ENCODE assay signal across 10 cellular contexts in the genomic region with DNA sequence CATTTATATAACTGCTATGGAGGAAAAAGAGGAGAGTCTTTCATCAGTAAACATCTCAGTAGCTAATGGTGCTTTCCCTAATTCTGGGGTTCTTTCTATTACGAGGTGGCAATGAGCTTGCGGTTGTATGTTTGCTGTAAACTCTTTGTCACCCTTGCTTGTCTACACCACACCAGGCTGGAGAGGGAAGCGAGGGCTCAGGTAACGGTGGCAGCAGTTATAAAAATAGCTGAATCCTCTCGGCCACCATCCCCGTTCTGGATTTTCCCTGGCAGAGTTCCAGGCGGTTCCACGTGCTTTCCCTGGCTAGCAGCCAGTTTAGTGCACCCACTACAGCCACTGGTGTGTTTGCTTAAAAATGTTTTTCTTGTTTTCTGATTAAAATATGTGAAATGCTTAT. TPM values are rescaled to one million over a fixed set of nuclear protein-coding genes. Genes with fewer than 3 reads are reported as not detected.
A peak's percentile ranks its signal among the peaks of the same experiment; 100 is the strongest.
DNase-seq lines count a peak whose midpoint lies in the region; ATAC-seq, FAIRE-seq and TF ChIP-seq lines count a peak whose summit lies in the region.
"Had no signal": no experiment of that assay in that cellular context is flagged by ENCODE, and none has a peak within 500 bp of the region (broad histone marks: within the 10 kb centered on the region; RNA-seq: fewer than 3 reads in every experiment).

No MANE protein-coding gene starts in this region.

- no peak overlapping the region for H3K4me3 Mint-ChIP-seq in naive thymus-derived CD4-positive, alpha-beta T cell

- H3K27ac Mint-ChIP-seq in naive thymus-derived CD4-positive, alpha-beta T cell, result peak overlapping the region in 5 of 9 donors; percentile 23 to 61 (median 51)

- H3K4me3 ChIP-seq in BE2C (ENCODE audit: low read depth, low read length), result no peak overlapping the region
- H3K4me3 ChIP-seq in naive thymus-derived CD4-positive, alpha-beta T cell (ENCODE audit: low read length), result no peak overlapping the region

- H3K9me3 ChIP-seq in BE2C, result no peaks in the 10 kb centered on the region
- H3K9me3 ChIP-seq in naive thymus-derived CD4-positive, alpha-beta T cell (ENCODE audit: control insufficient read depth in 2 of 3, low read length in 3 of 3), result no peaks in the 10 kb centered on the region

- H3K36me3 ChIP-seq in BE2C, result no peaks in the 10 kb centered on the region
- H3K36me3 ChIP-seq in naive thymus-derived CD4-positive, alpha-beta T cell (ENCODE audit: control insufficient read depth in 2 of 3, insufficient read depth in 3 of 3, low read length in 3 of 3), result no peaks in the 10 kb centered on the region

- no peaks in the 10 kb centered on the region for H3K4me1 ChIP-seq in BE2C
- peaks cover 0 to 19% of the 10 kb centered on the region in 2 donors for H3K4me1 ChIP-seq in naive thymus-derived CD4-positive, alpha-beta T cell (ENCODE audit: control insufficient read depth in 2 of 2, insufficient read depth in 2 of 2, low read length in 2 of 2)

- H3K27me3 ChIP-seq in BE2C, result no peaks in the 10 kb centered on the region; the same call in 1 of the 2 replicates
- H3K27me3 ChIP-seq in naive thymus-derived CD4-positive, alpha-beta T cell (ENCODE audit: control insufficient read depth in 2 of 2, insufficient read depth in 2 of 2, low read length in 2 of 2), result no peaks in the 10 kb centered on the region

- CTCF ChIA-PET in naive thymus-derived CD4-positive, alpha-beta T cell (lab: Charles Lee), result interaction anchor here (0.6 to 1.9 kb wide), 3 partner anchors 8 to 1468 kb away, joined by 4 to 6 read pairs (median 6); no protein-coding TSS in a partner anchor

- intact Hi-C loops in naive thymus-derived CD4-positive, alpha-beta T cell (cut with micrococcal nuclease), result no loop called here
- intact Hi-C loops in left cardiac atrium (cut with DNase I), result loop anchor here in 1 of 2 donors (10.0 kb wide), 1 partner anchor 65 kb away; no protein-coding TSS in a partner anchor

- H3K36me3 Mint-ChIP-seq in naive thymus-derived CD4-positive, alpha-beta T cell, result no peaks in the 10 kb centered on the region

- H3K27ac ChIP-seq in naive thymus-derived CD4-positive, alpha-beta T cell (ENCODE audit: low read depth, low read length), result no peak overlapping the region

- ATAC-seq in naive thymus-derived CD4-positive, alpha-beta T cell, result peak; percentile 75
- ATAC-seq in left cardiac atrium, result no peak

- POLR2A ChIA-PET in naive thymus-derived CD4-positive, alpha-beta T cell (lab: Charles Lee), result no interaction called here

- peaks cover 5 to 28% (median 21%) of the 10 kb centered on the region in 7 donors for H3K4me1 Mint-ChIP-seq in naive thymus-derived CD4-positive, alpha-beta T cell

- in situ Hi-C loops in GM13977 (cut with MboI; ENCODE audit: low pct_unique_long_range_greater_than_20kb, low sequenced_read_pairs, unreplicated experiment), result loop anchor here (25.0 kb wide), 1 partner anchor 218 kb away; no protein-coding TSS in a partner anchor

- DNase-seq in BE2C (peak; percentile 53), GM19239 (ENCODE audit: insufficient read length, low spot score) (no peak), NCI-H1092 treated with DMSO at 0.1 percent for 48 hours (lab: John Stamatoyannopoulos, UW) (peak; percentile 72), GM13977 (ENCODE audit: low spot score) (no peak), C1 segment of cervical spinal cord (lab: John Stamatoyannopoulos, UW) (no peak), left cardiac atrium (no peak)
- peak; percentile 58 for DNase-seq in activated T-cell treated with anti-CD3 and anti-CD28 coated beads, Interleukin-2, amount 50 U/mL, for 1 hour
- peak in 4 of 9 donors; percentile 9 to 38 (median 18) for DNase-seq in naive thymus-derived CD4-positive, alpha-beta T cell

- no peak for TF ChIP-seq CTCF in BE2C (IDR thresholded peaks at IDR 0.05; ENCODE audit: low read depth, low read length)
- no peak for TF ChIP-seq CTCF in GM13977 (IDR thresholded peaks at IDR 0.05; ENCODE audit: extremely low read depth, insufficient read depth, missing control alignments)

- FAIRE-seq in GM19239 (lab: Jason Lieb, UNC), result peak; percentile 85
- FAIRE-seq: islet of Langerhans, TTC549 had no signal

- peaks cover 0 to 19% (median 0%) of the 10 kb centered on the region in 5 donors for H3K27me3 Mint-ChIP-seq in naive thymus-derived CD4-positive, alpha-beta T cell

- no peaks in the 10 kb centered on the region for H3K9me3 Mint-ChIP-seq in naive thymus-derived CD4-positive, alpha-beta T cell

RNA-seq across cellular contexts. Expression of a gene that starts 39.0 kb away (rescaled TPM):
- polyA plus RNA-seq in BE2C (2012; ENCODE audit: insufficient read depth, insufficient read length, low read depth), result not detected
- not detected for total RNA-seq in naive thymus-derived CD4-positive, alpha-beta T cell
- not detected for polyA plus RNA-seq in naive thymus-derived CD4-positive, alpha-beta T cell
- total RNA-seq in left cardiac atrium, result not detected

RNA-seq across cellular contexts. Expression of a gene that starts 39.1 kb away (rescaled TPM):
- polyA plus RNA-seq in BE2C (2012; ENCODE audit: insufficient read depth, insufficient read length, low read depth), result 25.4 TPM
- 10 to 100 TPM; 59.1 to 79.2 (median 74.2) TPM for total RNA-seq in naive thymus-derived CD4-positive, alpha-beta T cell
- polyA plus RNA-seq in naive thymus-derived CD4-positive, alpha-beta T cell, result 10 to 100 TPM in 1 of 2 donors, 1 to 10 TPM in 1; 8.7 to 18.9 TPM
- 10 to 100 TPM; 50.1 to 56.2 TPM for total RNA-seq in left cardiac atrium

Comparison
In these comparisons a context has a peak if more than half of its experiments do, and no peak if none do; other contexts are left out.
1. DNase-seq: peak in BE2C (single experiment), NCI-H1092 treated with DMSO at 0.1 percent for 48 hours (single experiment) and activated T-cell treated with anti-CD3 and anti-CD28 coated beads, Interleukin-2, amount 50 U/mL, for 1 hour (single experiment); none in GM19239 (single experiment), GM13977 (single experiment), C1 segment of cervical spinal cord (0 of 14) and left cardiac atrium (single experiment).